In genomic region chr7:80095545-80095944, GRCh38 we compare ENCODE assay signal across 9 cellular contexts. TPM values are rescaled to one million over a fixed set of nuclear protein-coding genes. Genes with fewer than 3 reads are reported as not detected.
DNase-seq lines count a peak whose midpoint lies in the region; ATAC-seq and TF ChIP-seq lines count a peak whose summit lies in the region.
"Had no signal": no experiment of that assay in that cellular context is flagged by ENCODE, and none has a peak within 500 bp of the region (broad histone marks: within the 10 kb centered on the region; RNA-seq: fewer than 3 reads in every experiment).

No MANE protein-coding gene starts in this region.

- TF ChIP-seq CTCF in GM23338 (conservative IDR thresholded peaks at IDR 0.05; ENCODE audit: low read depth in 2 of 2) = peak in 1 of 2 experiments; percentile 65; a peak in 3 of 4 replicates
- peak; percentile 45 for TF ChIP-seq CTCF in retinal pigment epithelial cell (conservative IDR thresholded peaks at IDR 0.05; ENCODE audit: low read depth, low read length)

- H3K4me3 ChIP-seq in GM23338 = no peak overlapping the region
- no peak overlapping the region for H3K4me3 ChIP-seq in retinal pigment epithelial cell (ENCODE audit: low read length)

- H3K27me3 ChIP-seq in GM23338 (ENCODE audit: insufficient read depth) = no peaks in the 10 kb centered on the region

- no peaks in the 10 kb centered on the region for H3K79me2 ChIP-seq in GM23338 (replicated peaks; ENCODE audit: insufficient read depth)

- no peaks in the 10 kb centered on the region for H3K9me3 Mint-ChIP-seq in GM23338
- H3K9me3 Mint-ChIP-seq in T-helper 2 cell treated with Interferon-gamma antibody and Interleukin-4, amounts not matched to agents 5 μg/mL and 100 μg/mL, for 36 hours = no peaks in the 10 kb centered on the region

- H3K4me1 ChIP-seq in GM23338 (ENCODE audit: insufficient read depth) = no peaks in the 10 kb centered on the region

- no peak overlapping the region for H3K27ac ChIP-seq in GM23338 (ENCODE audit: low read depth)

- H3K4me1 Mint-ChIP-seq in GM23338 = peaks cover 2% of the 10 kb centered on the region; the same call in 1 of the 3 replicates
- no peaks in the 10 kb centered on the region for H3K4me1 Mint-ChIP-seq in T-helper 2 cell treated with Interferon-gamma antibody and Interleukin-4, amounts not matched to agents 5 μg/mL and 100 μg/mL, for 36 hours (ENCODE audit: low read depth)

- H3K27me3 Mint-ChIP-seq in GM23338 (ENCODE audit: insufficient read depth, low read depth, poor library complexity) = no peaks in the 10 kb centered on the region
- H3K27me3 Mint-ChIP-seq in T-helper 2 cell treated with Interferon-gamma antibody and Interleukin-4, amounts not matched to agents 5 μg/mL and 100 μg/mL, for 36 hours (ENCODE audit: low read depth) = peaks cover 3% of the 10 kb centered on the region

- H2AFZ ChIP-seq in GM23338 = no peak overlapping the region

- no peak for TF ChIP-seq POLR2A in erythroblast (IDR thresholded peaks at IDR 0.05; ENCODE audit: low read length)

- H3K36me3 ChIP-seq in GM23338 (ENCODE audit: insufficient read depth) = no peaks in the 10 kb centered on the region

- no peak for ATAC-seq in GM23338
- ATAC-seq in HG02840 (IDR thresholded peaks at IDR 0.05; ENCODE audit: low FRiP score, unreplicated experiment) = no peak
- no peak for ATAC-seq in HG02852 (IDR thresholded peaks at IDR 0.05; ENCODE audit: unreplicated experiment)
- no peak for ATAC-seq in HG03095 (IDR thresholded peaks at IDR 0.05; ENCODE audit: unreplicated experiment)

- no peak overlapping the region for H3K4me3 Mint-ChIP-seq in GM23338
- H3K4me3 Mint-ChIP-seq in T-helper 2 cell treated with Interferon-gamma antibody and Interleukin-4, amounts not matched to agents 5 μg/mL and 100 μg/mL, for 36 hours = no peak overlapping the region

- H3K27ac Mint-ChIP-seq in GM23338 = no peak overlapping the region
- H3K27ac Mint-ChIP-seq in T-helper 2 cell treated with Interferon-gamma antibody and Interleukin-4, amounts not matched to agents 5 μg/mL and 100 μg/mL, for 36 hours = no peak overlapping the region

- no peak overlapping the region for H3K4me2 ChIP-seq in GM23338

- no peaks in the 10 kb centered on the region for H4K20me1 ChIP-seq in GM23338 (replicated peaks; ENCODE audit: insufficient read depth)

- no peaks in the 10 kb centered on the region for H3K36me3 Mint-ChIP-seq in GM23338 (ENCODE audit: low read depth)
- no peaks in the 10 kb centered on the region for H3K36me3 Mint-ChIP-seq in T-helper 2 cell treated with Interferon-gamma antibody and Interleukin-4, amounts not matched to agents 5 μg/mL and 100 μg/mL, for 36 hours (ENCODE audit: low read depth)

- H3K9me2 ChIP-seq in GM23338 (ENCODE audit: insufficient read depth) = no peaks in the 10 kb centered on the region

- peak; percentile 23 for DNase-seq in GM23338 (ENCODE audit: low spot score)
- DNase-seq in OCI-M1 (lab: John Stamatoyannopoulos, UW) = peak; percentile 74
- DNase-seq in erythroblast (lab: John Stamatoyannopoulos, UW) = peak; percentile 8 to 10
- no peak for DNase-seq in retinal pigment epithelial cell (ENCODE audit: low read depth)
- no peak for DNase-seq in T-helper 2 cell treated with Interferon-gamma antibody and Interleukin-4, amounts not matched to agents 5 μg/mL and 100 μg/mL, for 36 hours (ENCODE audit: low spot score)
- DNase-seq: T-helper 1 cell had no signal

- H3F3A ChIP-seq in GM23338 (replicated peaks; ENCODE audit: low read depth) = no peaks in the 10 kb centered on the region

TF ChIP-seq in GM23338, 12 proteins besides CTCF, POLR2A, EP300 and RAD21 (continues in another document):
- TF ChIP-seq, protein P1, sequence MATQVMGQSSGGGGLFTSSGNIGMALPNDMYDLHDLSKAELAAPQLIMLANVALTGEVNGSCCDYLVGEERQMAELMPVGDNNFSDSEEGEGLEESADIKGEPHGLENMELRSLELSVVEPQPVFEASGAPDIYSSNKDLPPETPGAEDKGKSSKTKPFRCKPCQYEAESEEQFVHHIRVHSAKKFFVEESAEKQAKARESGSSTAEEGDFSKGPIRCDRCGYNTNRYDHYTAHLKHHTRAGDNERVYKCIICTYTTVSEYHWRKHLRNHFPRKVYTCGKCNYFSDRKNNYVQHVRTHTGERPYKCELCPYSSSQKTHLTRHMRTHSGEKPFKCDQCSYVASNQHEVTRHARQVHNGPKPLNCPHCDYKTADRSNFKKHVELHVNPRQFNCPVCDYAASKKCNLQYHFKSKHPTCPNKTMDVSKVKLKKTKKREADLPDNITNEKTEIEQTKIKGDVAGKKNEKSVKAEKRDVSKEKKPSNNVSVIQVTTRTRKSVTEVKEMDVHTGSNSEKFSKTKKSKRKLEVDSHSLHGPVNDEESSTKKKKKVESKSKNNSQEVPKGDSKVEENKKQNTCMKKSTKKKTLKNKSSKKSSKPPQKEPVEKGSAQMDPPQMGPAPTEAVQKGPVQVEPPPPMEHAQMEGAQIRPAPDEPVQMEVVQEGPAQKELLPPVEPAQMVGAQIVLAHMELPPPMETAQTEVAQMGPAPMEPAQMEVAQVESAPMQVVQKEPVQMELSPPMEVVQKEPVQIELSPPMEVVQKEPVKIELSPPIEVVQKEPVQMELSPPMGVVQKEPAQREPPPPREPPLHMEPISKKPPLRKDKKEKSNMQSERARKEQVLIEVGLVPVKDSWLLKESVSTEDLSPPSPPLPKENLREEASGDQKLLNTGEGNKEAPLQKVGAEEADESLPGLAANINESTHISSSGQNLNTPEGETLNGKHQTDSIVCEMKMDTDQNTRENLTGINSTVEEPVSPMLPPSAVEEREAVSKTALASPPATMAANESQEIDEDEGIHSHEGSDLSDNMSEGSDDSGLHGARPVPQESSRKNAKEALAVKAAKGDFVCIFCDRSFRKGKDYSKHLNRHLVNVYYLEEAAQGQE (IDR thresholded peaks at IDR 0.05; ENCODE audit: unreplicated experiment) = no peak
- no peak for TF ChIP-seq EZH2phosphoT487 (IDR thresholded peaks at IDR 0.05; ENCODE audit: unreplicated experiment)
- no peak for TF ChIP-seq ZNF114 (CRISPR knock-in tag; IDR thresholded peaks at IDR 0.05)
- TF ChIP-seq EZH2 (IDR thresholded peaks at IDR 0.05; ENCODE audit: low read depth, unreplicated experiment) = no peak
- TF ChIP-seq ZNF331 (CRISPR knock-in tag; IDR thresholded peaks at IDR 0.05; ENCODE audit: low read depth) = no peak
- TF ChIP-seq ZNF462 (CRISPR knock-in tag; IDR thresholded peaks at IDR 0.05) = no peak
- no peak for TF ChIP-seq POLR2AphosphoS5 (IDR thresholded peaks at IDR 0.05; ENCODE audit: low read depth)
- TF ChIP-seq CREB1 (CRISPR knock-in tag; IDR thresholded peaks at IDR 0.05; ENCODE audit: low read depth) = no peak

RNA-seq across cellular contexts. Expression of gene GNAI1, which starts 39.1 kb away (rescaled TPM):
- total RNA-seq in GM23338 (2014; rRNA removed; shearing (Covaris generic)) = 26.8 and 31.3 TPM in 2 replicates
- polyA plus RNA-seq in GM23338 (2016; fragmentation: Nextera tagmentation; extraction: Ambion mirVana) = 35.2 and 36.9 TPM in 2 replicates

Comparison
In these comparisons a context has a peak if more than half of its experiments do, and no peak if none do; other contexts are left out.
1. DNase-seq: peak in GM23338 (single experiment), OCI-M1 (single experiment) and erythroblast (2 of 2); none in retinal pigment epithelial cell (single experiment) and T-helper 2 cell treated with Interferon-gamma antibody and Interleukin-4, amounts not matched to agents 5 μg/mL and 100 μg/mL, for 36 hours (single experiment).